1 cellular context compared by ENCODE assay signal in genomic region chr17:67365762-67366192, GRCh38.
TF ChIP-seq lines count a peak whose summit lies in the region.

No MANE protein-coding gene starts in this region.

TF ChIP-seq in IMR-90, 13 proteins besides CTCF, POLR2A, EP300 and RAD21:
- TF ChIP-seq RCOR1 (IDR thresholded peaks at IDR 0.05; ENCODE audit: insufficient replicate concordance, low read length) = no peak
- peak; percentile 64 for TF ChIP-seq NFE2L2 (IDR thresholded peaks at IDR 0.05; ENCODE audit: low read depth, low read length)
- TF ChIP-seq CEBPB (IDR thresholded peaks at IDR 0.05; ENCODE audit: low read depth, low read length) = peak; percentile 97
